Comparison of ENCODE assay signal across 8 cellular contexts in genomic region chr6:26155066-26155925, GRCh38.
A peak's percentile ranks its signal among the peaks of the same experiment; 100 is the strongest.
DNase-seq lines count a peak whose midpoint lies in the region; ATAC-seq, FAIRE-seq and TF ChIP-seq lines count a peak whose summit lies in the region.

No MANE protein-coding gene starts in this region.

- no peaks in the 10 kb centered on the region for H3K36me3 ChIP-seq in GM12878 (ENCODE audit: control insufficient read depth in 2 of 2, insufficient read depth in 2 of 2, low read length in 1 of 2)

- peaks cover 3% of the 10 kb centered on the region for H3K27me3 Mint-ChIP-seq in activated CD4-positive, alpha-beta T cell treated with anti-CD3 and anti-CD28 coated beads, Interleukin-2, amount 10 ng/mL, durations not matched to agents 7 days and 5 days

- peaks cover 5% of the 10 kb centered on the region for H3K4me1 ChIP-seq in GM12878 (ENCODE audit: control insufficient read depth, insufficient read depth, low read length)

- CTCF ChIA-PET in activated CD4-positive, alpha-beta T cell treated with anti-CD3 and anti-CD28 coated beads, Interleukin-2, amount 10 ng/mL, durations not matched to agents 7 days and 5 days (lab: Charles Lee): interaction anchor here (0.6 to 3.6 kb wide), 5 partner anchors 13 to 129 kb away, joined by 3 to 20 read pairs (median 3); a partner anchor contains a TSS
- CTCF ChIA-PET in GM12878 (lab: Yijun Ruan, JAX): interaction anchor here (0.9 to 1.9 kb wide), 6 partner anchors 20 to 88 kb away, joined by 3 to 8 read pairs (median 4); a partner anchor contains a TSS

- no peak for FAIRE-seq in GM12878 (lab: Jason Lieb, UNC)

- no peak for TF ChIP-seq RAD21 in GM12878 (IDR thresholded peaks at IDR 0.05; ENCODE audit: insufficient read depth, low read depth, low read length)

- H3K9me3 Mint-ChIP-seq in activated CD4-positive, alpha-beta T cell treated with anti-CD3 and anti-CD28 coated beads, Interleukin-2, amount 10 ng/mL, durations not matched to agents 7 days and 5 days: no peaks in the 10 kb centered on the region

- in situ Hi-C loops in GM12878 (cut with MboI): no loop called here

- RAD21 ChIA-PET in GM12878 (lab: Charles Lee; ENCODE audit: unreplicated experiment): interaction anchor here (0.7 to 8.1 kb wide), 4 partner anchors 22 to 97 kb away, joined by 3 to 96 read pairs (median 4); a partner anchor contains a TSS

- H4K20me1 ChIP-seq in GM12878 (ENCODE audit: control insufficient read depth, insufficient read depth): no peaks in the 10 kb centered on the region; the same call in 1 of the 2 replicates

- no peaks in the 10 kb centered on the region for H3K27me3 ChIP-seq in GM12878 (replicated peaks in 1 of 2; ENCODE audit: control insufficient read depth in 2 of 2, insufficient read depth in 2 of 2, low read length in 1 of 2)

- intact Hi-C loops in GM12878 (cut with micrococcal nuclease; ENCODE audit: unreplicated experiment): loop anchor here (5.0 kb wide), 1 partner anchor 123 kb away; a partner anchor contains a TSS

- SMC1A ChIA-PET in GM12878 (lab: Charles Lee; ENCODE audit: uncharacterized antibody, unreplicated experiment): interaction anchor here (0.8 to 4.7 kb wide), 9 partner anchors 9 to 61 kb away, joined by 3 to 34 read pairs (median 5); a partner anchor contains a TSS

- WGBS in GM12878 (ENCODE audit: insufficient coverage, insufficient replicate concordance, low lambda C conversion rate, missing lambda C conversion rate): 20% methylated on average over 9 of the region's 9 CpGs

- peaks cover 12% of the 10 kb centered on the region for H3K36me3 Mint-ChIP-seq in activated CD4-positive, alpha-beta T cell treated with anti-CD3 and anti-CD28 coated beads, Interleukin-2, amount 10 ng/mL, durations not matched to agents 7 days and 5 days (ENCODE audit: low read depth)

- H2AFZ ChIP-seq in GM12878 (ENCODE audit: control insufficient read depth, low read depth, low read length): peak overlapping the region; percentile 43

- no peak for ATAC-seq in GM12878
- no peak for ATAC-seq in HG03442 (IDR thresholded peaks at IDR 0.05; ENCODE audit: unreplicated experiment)

- BruUV-seq in GM12878 (replicated peaks; lab: Mats Ljungman, UMichigan): no TSS peak

- no peak for TF ChIP-seq EP300 in GM12878 (IDR thresholded peaks at IDR 0.05; ENCODE audit: borderline replicate concordance in 1 of 2, control insufficient read depth in 1 of 2, low read depth in 2 of 2, low read length in 2 of 2)

- peaks cover 29% of the 10 kb centered on the region for H3K4me1 Mint-ChIP-seq in activated CD4-positive, alpha-beta T cell treated with anti-CD3 and anti-CD28 coated beads, Interleukin-2, amount 10 ng/mL, durations not matched to agents 7 days and 5 days

- peak overlapping the region; percentile 92 for H3K4me3 Mint-ChIP-seq in activated CD4-positive, alpha-beta T cell treated with anti-CD3 and anti-CD28 coated beads, Interleukin-2, amount 10 ng/mL, durations not matched to agents 7 days and 5 days

- peak overlapping the region; percentile 87 for H3K4me2 ChIP-seq in GM12878 (ENCODE audit: control insufficient read depth, insufficient read depth)

- TF ChIP-seq POLR2A in GM12878 (IDR thresholded peaks at IDR 0.05; ENCODE audit: low read depth, low read length): no peak

- H3K27ac Mint-ChIP-seq in activated CD4-positive, alpha-beta T cell treated with anti-CD3 and anti-CD28 coated beads, Interleukin-2, amount 10 ng/mL, durations not matched to agents 7 days and 5 days: peak overlapping the region; percentile 97

- peaks cover 20% of the 10 kb centered on the region for H3K79me2 ChIP-seq in GM12878 (ENCODE audit: control insufficient read depth, insufficient read depth, low read length)

- DNase-seq in activated CD4-positive, alpha-beta T cell treated with anti-CD3 and anti-CD28 coated beads, Interleukin-2, amount 10 ng/mL, durations not matched to agents 7 days and 5 days: no peak
- DNase-seq in activated CD4-positive, alpha-beta T cell treated with anti-CD3 and anti-CD28 coated beads, Interleukin-2, amount 50 U/mL, for 1 hour: no peak
- DNase-seq in NCI-H345 (lab: John Stamatoyannopoulos, UW): peak; percentile 53
- DNase-seq in GM12878 (ENCODE audit: low read depth, low spot score): no peak
- peak; percentile 18 for DNase-seq in iPS-NIHi7 (ENCODE audit: extremely low spot score)
- no peak for DNase-seq in activated gamma-delta T cell treated with Interleukin-2 at 50 U/mL for 16 hours

- peak overlapping the region; percentile 57 for H3K4me3 ChIP-seq in GM12878
- H3K4me3 ChIP-seq in skin epidermis: peak overlapping the region; percentile 61 to 87 (median 71)

- H3K9ac ChIP-seq in GM12878 (ENCODE audit: control insufficient read depth, insufficient read depth, low read length): peak overlapping the region; percentile 94

- TF ChIP-seq CTCF in GM12878 (IDR thresholded peaks at IDR 0.05 in 2 of 3, conservative IDR thresholded peaks at IDR 0.05 in 1 of 3; ENCODE audit: control insufficient read depth in 2 of 3, extremely low read depth in 1 of 3, insufficient read depth in 1 of 3, low read depth in 3 of 3, low read length in 3 of 3): no peak

- H3K9me3 ChIP-seq in GM12878 (replicated peaks; ENCODE audit: control insufficient read depth, insufficient read depth, low read length): no peaks in the 10 kb centered on the region

- peak overlapping the region; percentile 94 for H3K27ac ChIP-seq in GM12878 (ENCODE audit: control insufficient read depth, insufficient read depth)
- peak overlapping the region in 20 of 21 experiments; percentile 62 to 95 (median 86) for H3K27ac ChIP-seq in skin epidermis

- POLR2A ChIA-PET in activated CD4-positive, alpha-beta T cell treated with anti-CD3 and anti-CD28 coated beads, Interleukin-2, amount 10 ng/mL, durations not matched to agents 7 days and 5 days (lab: Charles Lee): interaction anchor here (0.5 to 6.5 kb wide), 9 partner anchors 22 to 112 kb away, joined by 3 to 499 read pairs (median 18); a partner anchor contains a TSS
- POLR2A ChIA-PET in GM12878 (lab: Charles Lee): interaction anchor here (0.6 to 6.5 kb wide), 11 partner anchors 17 to 1738 kb away, joined by 3 to 119 read pairs (median 4); a partner anchor contains a TSS

TF ChIP-seq in GM12878, 131 proteins besides CTCF, POLR2A, EP300 and RAD21 (continues in another document):
- TF ChIP-seq IKZF1 (conservative IDR thresholded peaks at IDR 0.05) (peak; percentile 14), CEBPB (IDR thresholded peaks at IDR 0.05; ENCODE audit: borderline replicate concordance in 1 of 2, low read depth in 2 of 2, low read length in 2 of 2) (no peak), MAX (IDR thresholded peaks at IDR 0.05; ENCODE audit: low read depth, low read length) (no peak), E4F1 (IDR thresholded peaks at IDR 0.05; ENCODE audit: borderline replicate concordance, partially characterized antibody) (no peak), JUNB (IDR thresholded peaks at IDR 0.05) (peak; percentile 74), HDAC6 (IDR thresholded peaks at IDR 0.05; ENCODE audit: unreplicated experiment) (no peak), TCF3 (IDR thresholded peaks at IDR 0.05; ENCODE audit: borderline replicate concordance, insufficient read depth, low read depth, low read length) (no peak), SIX5 (IDR thresholded peaks at IDR 0.05; ENCODE audit: low read depth, low read length, severe bottlenecking) (no peak), PML (IDR thresholded peaks at IDR 0.05; ENCODE audit: low read length) (no peak), EZH2 (IDR thresholded peaks at IDR 0.05; ENCODE audit: borderline replicate concordance, control insufficient read depth, low read depth, low read length) (no peak), RUNX3 (IDR thresholded peaks at IDR 0.05; ENCODE audit: low read length) (peak; percentile 20; the same call in 1 of the 2 replicates), TCF7 (IDR thresholded peaks at IDR 0.05; ENCODE audit: borderline replicate concordance) (no peak), RB1 (IDR thresholded peaks at IDR 0.05; ENCODE audit: borderline replicate concordance) (no peak), ATF3 (IDR thresholded peaks at IDR 0.05; ENCODE audit: borderline replicate concordance, extremely low read depth, low read depth, low read length) (no peak), MTA3 (IDR thresholded peaks at IDR 0.05; ENCODE audit: borderline replicate concordance, low read length) (no peak), SMARCA5 (IDR thresholded peaks at IDR 0.05) (0 out of 2 replicates have a peak, but pooled peaks have one; percentile 16), ZNF384 (IDR thresholded peaks at IDR 0.05; ENCODE audit: borderline replicate concordance, low read depth, low read length) (no peak), ZNF217 (IDR thresholded peaks at IDR 0.05) (no peak), TAF1 (IDR thresholded peaks at IDR 0.05; ENCODE audit: borderline replicate concordance, low read depth, low read length) (no peak), ZBED1 (IDR thresholded peaks at IDR 0.05; ENCODE audit: borderline replicate concordance) (no peak)

Comparison
In these comparisons a context has a peak if more than half of its experiments do, and no peak if none do; other contexts are left out.
1. DNase-seq: peak in NCI-H345 (single experiment) and iPS-NIHi7 (single experiment); none in activated CD4-positive, alpha-beta T cell treated with anti-CD3 and anti-CD28 coated beads, Interleukin-2, amount 10 ng/mL, durations not matched to agents 7 days and 5 days (single experiment), activated CD4-positive, alpha-beta T cell treated with anti-CD3 and anti-CD28 coated beads, Interleukin-2, amount 50 U/mL, for 1 hour (single experiment), GM12878 (single experiment) and activated gamma-delta T cell treated with Interleukin-2 at 50 U/mL for 16 hours (single experiment).